Comparison of ENCODE assay signal across 8 cellular contexts in genomic region chr17:38674013-38674748, GRCh38. TPM values are rescaled to one million over a fixed set of nuclear protein-coding genes. Genes with fewer than 3 reads are reported as not detected.
DNase-seq lines count a peak whose midpoint lies in the region; ATAC-seq and TF ChIP-seq lines count a peak whose summit lies in the region.

No MANE protein-coding gene starts in this region.

- DNase-seq in Daoy (ENCODE audit: low read depth) (peak; percentile 33), OCI-LY7 (ENCODE audit: low spot score) (peak; percentile 56), brain microvascular endothelial cell (no peak), lung (ENCODE audit: low spot score) (no peak), testis (no peak), GM19240 (ENCODE audit: insufficient read length, low spot score) (no peak)

- H3K36me3 ChIP-seq in OCI-LY7 (ENCODE audit: insufficient read depth, low read length) (no peaks in the 10 kb centered on the region), brain microvascular endothelial cell (replicated peaks) (no peaks in the 10 kb centered on the region), lung (ENCODE audit: control insufficient read depth in 2 of 2, insufficient read depth in 2 of 2, low read length in 2 of 2) (no peaks in the 10 kb centered on the region), testis (ENCODE audit: low read depth, missing control alignments) (no peaks in the 10 kb centered on the region)

- CTCF ChIA-PET in OCI-LY7 (lab: Charles Lee; ENCODE audit: unreplicated experiment): no interaction called here

- H3K4me1 ChIP-seq in OCI-LY7 (ENCODE audit: insufficient read depth, low read length, poor library complexity, severe bottlenecking) (peaks cover 37% of the 10 kb centered on the region), lung (ENCODE audit: control insufficient read depth in 2 of 2, insufficient read depth in 2 of 2, low read length in 2 of 2) (peaks cover 0 to 7% of the 10 kb centered on the region in 2 donors), testis (peaks cover 28% of the 10 kb centered on the region)

- intact Hi-C loops in OCI-LY7 (cut with micrococcal nuclease; ENCODE audit: unreplicated experiment) (no loop called here), testis (cut with DNase I; ENCODE audit: low total_unique reads) (no loop called here)

- TF ChIP-seq CTCF in OCI-LY7 (conservative IDR thresholded peaks at IDR 0.05; ENCODE audit: low read length): peak; percentile 72
- no peak for TF ChIP-seq CTCF in brain microvascular endothelial cell (IDR thresholded peaks at IDR 0.05; ENCODE audit: low read depth, low read length, missing control alignments)
- TF ChIP-seq CTCF in lung (IDR thresholded peaks at IDR 0.05; ENCODE audit: control extremely low read depth, extremely low read depth): no peak
- no peak for TF ChIP-seq CTCF in testis (IDR thresholded peaks at IDR 0.05)

- peak; percentile 18 for ATAC-seq in GM21529 (IDR thresholded peaks at IDR 0.05; ENCODE audit: unreplicated experiment)
- ATAC-seq in lung (ENCODE audit: insufficient read depth, low FRiP score): no peak
- ATAC-seq in HG02571 (IDR thresholded peaks at IDR 0.05; ENCODE audit: unreplicated experiment): no peak

- H3K27me3 ChIP-seq in brain microvascular endothelial cell (replicated peaks) (peaks cover 47% of the 10 kb centered on the region), lung (ENCODE audit: control insufficient read depth, insufficient read depth) (peaks cover 4% of the 10 kb centered on the region), testis (no peaks in the 10 kb centered on the region)

- peak overlapping the region; percentile 31 for H3K27ac ChIP-seq in OCI-LY7 (ENCODE audit: low read depth, low read length, poor library complexity, severe bottlenecking)
- no peak overlapping the region for H3K27ac ChIP-seq in brain microvascular endothelial cell
- no peak overlapping the region for H3K27ac ChIP-seq in lung (ENCODE audit: low read depth in 1 of 2, low read length in 1 of 2)
- peak overlapping the region in 1 of 2 donors; percentile 53 for H3K27ac ChIP-seq in testis

- no peaks in the 10 kb centered on the region for H3K79me2 ChIP-seq in OCI-LY7 (ENCODE audit: insufficient read depth, low read depth, low read length)

- H3K9me2 ChIP-seq in OCI-LY7 (ENCODE audit: insufficient read depth, low read length): no peaks in the 10 kb centered on the region

- H2AFZ ChIP-seq in OCI-LY7 (ENCODE audit: low read length): peak overlapping the region; percentile 60

- BruUV-seq in OCI-LY7 (replicated peaks; lab: Mats Ljungman, UMichigan): TSS peak; percentile 65

- peak overlapping the region; percentile 83 for H3K4me3 ChIP-seq in OCI-LY7 (ENCODE audit: low read depth, low read length, poor library complexity, severe bottlenecking)
- H3K4me3 ChIP-seq in brain microvascular endothelial cell (ENCODE audit: low read depth, low read length): peak overlapping the region; percentile 38
- peak overlapping the region; percentile 44 for H3K4me3 ChIP-seq in lung
- H3K4me3 ChIP-seq in testis: peak overlapping the region; percentile 65 to 68

- POLR2A ChIA-PET in OCI-LY7 (lab: Charles Lee): no interaction called here

- H3K4me2 ChIP-seq in OCI-LY7 (ENCODE audit: low read length): peak overlapping the region; percentile 94

- no peaks in the 10 kb centered on the region for H4K20me1 ChIP-seq in OCI-LY7 (ENCODE audit: insufficient read depth, low read length)

- in situ Hi-C loops in brain microvascular endothelial cell (cut with HindIII; ENCODE audit: low pct_ligation_motif_present, low sequenced_read_pairs): no loop called here

- H3K9me3 ChIP-seq in OCI-LY7 (ENCODE audit: low read length): no peaks in the 10 kb centered on the region
- H3K9me3 ChIP-seq in lung (ENCODE audit: control insufficient read depth in 2 of 2, insufficient read depth in 1 of 2, low read length in 1 of 2): no peaks in the 10 kb centered on the region
- no peaks in the 10 kb centered on the region for H3K9me3 ChIP-seq in testis

- 0 to 1% methylated on average over 60 to 85 of the region's 85 CpGs for WGBS in lung, 2 donors
- 0 to 1% methylated on average over 1 to 77 of the region's 85 CpGs for WGBS in testis, 2 donors

- no peak for TF ChIP-seq POLR2A in testis (IDR thresholded peaks at IDR 0.05)

RNA-seq across cellular contexts. Expression of gene EPOP, which starts 0.6 kb away (rescaled TPM):
- 7.0 and 8.2 TPM in 2 replicates for total RNA-seq in Daoy (2014; rRNA removed; shearing (Covaris generic))
- 8.3 and 11.8 TPM in 2 replicates for total RNA-seq in OCI-LY7 (2014; rRNA removed; shearing (Covaris generic))
- total RNA-seq in OCI-LY7 (2022): 21.7 and 27.2 TPM in 2 replicates
- 1 to 10 TPM in 1 of 2 donors, under 1 TPM in 1; 0.40 to 2.8 TPM for total RNA-seq in lung
- polyA plus RNA-seq in lung: 1 to 10 TPM; 1.6 to 2.8 TPM
- total RNA-seq in testis: 10 to 100 TPM; 16.8 to 19.4 TPM
- 18.6 TPM for polyA plus RNA-seq in testis (ENCODE audit: insufficient read depth, low read depth, low replicate concordance)

RNA-seq across cellular contexts. Expression of gene MLLT6, which starts 30.9 kb away (rescaled TPM):
- total RNA-seq in Daoy (2014; rRNA removed; shearing (Covaris generic)): 12.4 and 12.9 TPM in 2 replicates
- total RNA-seq in OCI-LY7 (2014; rRNA removed; shearing (Covaris generic)): 81.7 and 94.9 TPM in 2 replicates
- 174 and 175 TPM in 2 replicates for total RNA-seq in OCI-LY7 (2022)
- 100 to 1,000 TPM in 1 of 2 donors, 10 to 100 TPM in 1; 70.1 to 108 TPM for total RNA-seq in lung
- polyA plus RNA-seq in lung: 10 to 100 TPM; 64.0 to 70.6 TPM
- total RNA-seq in testis: 100 to 1,000 TPM; 157 to 176 TPM
- 86.9 TPM for polyA plus RNA-seq in testis (ENCODE audit: insufficient read depth, low read depth, low replicate concordance)

RNA-seq across cellular contexts. Expression of gene CISD3, which starts 56.0 kb away (rescaled TPM):
- total RNA-seq in Daoy (2014; rRNA removed; shearing (Covaris generic)): 0.57 and 3.4 TPM in 2 replicates
- 11.4 and 13.4 TPM in 2 replicates for total RNA-seq in OCI-LY7 (2014; rRNA removed; shearing (Covaris generic))
- 24.9 and 25.1 TPM in 2 replicates for total RNA-seq in OCI-LY7 (2022)
- total RNA-seq in lung: 10 to 100 TPM in 1 of 2 donors, 1 to 10 TPM in 1; 2.4 to 49.7 TPM
- 10 to 100 TPM; 34.4 to 41.5 TPM for polyA plus RNA-seq in lung
- total RNA-seq in testis: 10 to 100 TPM; 13.9 to 14.3 TPM
- 25.7 TPM for polyA plus RNA-seq in testis (ENCODE audit: insufficient read depth, low read depth, low replicate concordance)

Comparison
In these comparisons a context has a peak if more than half of its experiments do, and no peak if none do; other contexts are left out.
1. DNase-seq: peak in Daoy (single experiment) and OCI-LY7 (single experiment); none in brain microvascular endothelial cell (single experiment), lung (single experiment), testis (single experiment) and GM19240 (single experiment).
2. Peak in every context shown above with its lines, with median percentiles within 50 percentile points of each other: H3K4me3 ChIP-seq.